8 cellular contexts compared by ENCODE assay signal in genomic region chr2:225464346-225465025, GRCh38.
DNase-seq lines count a peak whose midpoint lies in the region; ATAC-seq and TF ChIP-seq lines count a peak whose summit lies in the region.

No MANE protein-coding gene starts in this region.

- peak overlapping the region; percentile 62 for H3K4me3 ChIP-seq in Loucy (ENCODE audit: low read length, poor library complexity, severe bottlenecking)
- peak overlapping the region in 2 of 4 donors; percentile 6 to 23 for H3K4me3 ChIP-seq in tibial nerve

- ATAC-seq in GM21529 (IDR thresholded peaks at IDR 0.05; ENCODE audit: unreplicated experiment) (peak; percentile 86), Right ventricle myocardium inferior (no peak)

- intact Hi-C loops in Right ventricle myocardium inferior (cut with DNase I): no loop called here

- peak overlapping the region; percentile 73 for H3K4me2 ChIP-seq in Loucy (ENCODE audit: low read depth, low read length, poor library complexity, severe bottlenecking)

- no peaks in the 10 kb centered on the region for H3K9me2 ChIP-seq in Loucy (replicated peaks; ENCODE audit: low read depth, low read length)

- no peaks in the 10 kb centered on the region for H3K36me3 ChIP-seq in Loucy (ENCODE audit: insufficient read depth, low read length)
- H3K36me3 ChIP-seq in tibial nerve: no peaks in the 10 kb centered on the region

- H3K9ac ChIP-seq in Loucy (ENCODE audit: low read depth, low read length, poor library complexity, severe bottlenecking): no peak overlapping the region

- in situ Hi-C loops in GM13976 (cut with MboI; ENCODE audit: low sequenced_read_pairs, unreplicated experiment): no loop called here

- H4K20me1 ChIP-seq in Loucy (ENCODE audit: insufficient read depth, low read length, poor library complexity, severe bottlenecking): no peaks in the 10 kb centered on the region

- TF ChIP-seq CTCF in GM13976 (IDR thresholded peaks at IDR 0.05; ENCODE audit: borderline replicate concordance, control extremely low read depth, extremely low read depth, insufficient read depth, missing control alignments): no peak
- no peak for TF ChIP-seq CTCF in Loucy (conservative IDR thresholded peaks at IDR 0.05; ENCODE audit: low read length)
- no peak for TF ChIP-seq CTCF in tibial nerve (IDR thresholded peaks at IDR 0.05)

- TF ChIP-seq POLR2A in tibial nerve (IDR thresholded peaks at IDR 0.05): no peak

- H3K27me3 ChIP-seq in Loucy (ENCODE audit: insufficient read depth, low read length, poor library complexity, severe bottlenecking) (no peaks in the 10 kb centered on the region), tibial nerve (no peaks in the 10 kb centered on the region)

- peak overlapping the region; percentile 77 for H2AFZ ChIP-seq in Loucy (ENCODE audit: low read length)

- DNase-seq in GM13976 (ENCODE audit: low spot score) (peak; percentile 10), immature natural killer cell (peak in 2 of 3 donors; percentile 18 to 28), NCI-H1105 (lab: John Stamatoyannopoulos, UW) (no peak), tibial nerve (ENCODE audit: low spot score in 2 of 2) (no peak), occipital lobe (lab: John Stamatoyannopoulos, UW) (no peak), Right ventricle myocardium inferior (ENCODE audit: missing footprints) (no peak)

- no peaks in the 10 kb centered on the region for H3K36me3 Mint-ChIP-seq in immature natural killer cell

- peaks cover 0 to 3% (median 0%) of the 10 kb centered on the region in 6 donors for H3K9me3 Mint-ChIP-seq in immature natural killer cell

- H3K27me3 Mint-ChIP-seq in immature natural killer cell (ENCODE audit: low read depth in 3 of 3): peaks cover 0 to 2% (median 0%) of the 10 kb centered on the region in 3 donors

- no peaks in the 10 kb centered on the region for H3K9me3 ChIP-seq in Loucy (ENCODE audit: insufficient read depth, low read depth, low read length)
- no peaks in the 10 kb centered on the region for H3K9me3 ChIP-seq in tibial nerve

- H3K4me1 ChIP-seq in Loucy (ENCODE audit: insufficient read depth, low read length, poor library complexity, severe bottlenecking) (no peaks in the 10 kb centered on the region), tibial nerve (no peaks in the 10 kb centered on the region)

- peak overlapping the region; percentile 75 to 88 (median 82) for H3K4me3 Mint-ChIP-seq in immature natural killer cell

- no peaks in the 10 kb centered on the region for H3F3A ChIP-seq in Loucy (ENCODE audit: low read depth)

- no peaks in the 10 kb centered on the region for H3K79me2 ChIP-seq in Loucy (ENCODE audit: insufficient read depth, low read length)

- H3K27ac Mint-ChIP-seq in immature natural killer cell: peak overlapping the region in 5 of 6 donors; percentile 12 to 86 (median 76)

- no peak overlapping the region for H3K27ac ChIP-seq in tibial nerve

- WGBS in tibial nerve, 2 donors: 82 to 86% methylated on average over 10 of the region's 10 CpGs

- no peak for TF ChIP-seq EP300 in tibial nerve (IDR thresholded peaks at IDR 0.05)

- peaks cover 27 to 31% of the 10 kb centered on the region in 2 donors for H3K4me1 Mint-ChIP-seq in immature natural killer cell

Comparison
In these comparisons a context has a peak if more than half of its experiments do, and no peak if none do; other contexts are left out.
1. DNase-seq: peak in GM13976 (single experiment) and immature natural killer cell (2 of 3); none in NCI-H1105 (single experiment), tibial nerve (0 of 2), occipital lobe (single experiment) and Right ventricle myocardium inferior (single experiment).